In the genomic region with DNA sequence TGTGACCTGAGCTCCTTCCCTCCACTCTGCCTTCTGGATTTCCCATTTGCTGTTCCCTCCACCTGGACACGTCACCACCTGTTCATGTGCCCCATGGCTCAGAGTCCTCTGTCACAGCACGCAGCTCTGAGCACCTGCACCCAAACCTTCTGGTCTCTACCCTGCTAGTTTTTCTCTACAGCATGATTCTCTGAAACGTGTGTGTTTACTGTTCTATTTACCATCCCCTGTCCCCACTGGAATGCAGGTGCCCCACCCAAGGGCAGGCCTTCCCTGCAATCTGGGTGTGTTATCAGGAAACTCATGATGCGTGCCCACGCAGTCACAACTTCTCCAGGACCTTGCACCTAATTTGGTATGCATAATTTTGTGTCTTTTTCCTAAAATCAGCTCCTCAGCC, we compare ENCODE assay signal across 32 cellular contexts.
DNase-seq lines count a peak whose midpoint lies in the region; ATAC-seq lines count a peak whose summit lies in the region.
"Had no signal": no experiment of that assay in that cellular context is flagged by ENCODE, and none has a peak within 500 bp of the region (broad histone marks: within the 10 kb centered on the region; RNA-seq: fewer than 3 reads in every experiment).

No MANE protein-coding gene starts in this region.

- DNase-seq in A172 (ENCODE audit: low spot score) (peak; percentile 31), LoVo (ENCODE audit: low spot score) (peak; percentile 77), trophoblast cell (no peak), NCI-H1048 (lab: John Stamatoyannopoulos, UW) (no peak)
- DNase-seq in activated CD4-positive, alpha-beta T cell treated with anti-CD3 and anti-CD28 coated beads, Interleukin-2, amount 10 ng/mL, durations not matched to agents 24 days and 14 days = no peak
- DNase-seq: activated CD4-positive, alpha-beta T cell treated with anti-CD3 and anti-CD28 coated beads, Interleukin-2, amount 50 U/mL, for 1 hour; activated gamma-delta T cell; activated naive CD8-positive, alpha-beta T cell treated with anti-CD3 and anti-CD28 coated beads for 36 hours; activated T-cell treated with anti-CD3 and anti-CD28 coated beads, Interleukin-2, amount 50 U/mL, for 4 hours; AML-193; aorta; CD4-positive, alpha-beta T cell; effector CD8-positive, alpha-beta T cell; glutamatergic neuron; H7; left ventricle myocardium inferior; midbrain; natural killer cell; NCI-H1092; NCI-H187; NCI-H2171; occipital lobe; stimulated activated CD4-positive, alpha-beta T cell treated with anti-CD3 and anti-CD28 coated beads, Interleukin-4, amount 100 ng/mL, for 24 hours had no signal

- no peaks in the 10 kb centered on the region for H3K36me3 Mint-ChIP-seq in activated CD4-positive, alpha-beta T cell treated with anti-CD3 and anti-CD28 coated beads, Interleukin-2, amount 10 ng/mL, durations not matched to agents 24 days and 14 days (ENCODE audit: low read depth)
- H3K36me3 Mint-ChIP-seq: activated naive CD8-positive, alpha-beta T cell treated with anti-CD3 and anti-CD28 coated beads for 36 hours; natural killer cell; WTC11 had no signal

- no peaks in the 10 kb centered on the region for H3K27me3 ChIP-seq in trophoblast cell (ENCODE audit: insufficient read depth, low read length)
- H3K27me3 ChIP-seq: cardiac muscle cell, vagina had no signal

- no peaks in the 10 kb centered on the region for H3K36me3 ChIP-seq in trophoblast cell (ENCODE audit: control insufficient read depth in 1 of 2, insufficient read depth in 2 of 2, low read length in 2 of 2)
- H3K36me3 ChIP-seq: cardiac muscle cell, left ventricle myocardium inferior, vagina had no signal

- H4K12ac ChIP-seq in trophoblast cell (ENCODE audit: low read depth, low read length) = no peak overlapping the region

- peak overlapping the region; percentile 29 for H4K91ac ChIP-seq in trophoblast cell (ENCODE audit: low read depth, low read length)

- intact Hi-C loops in activated CD4-positive, alpha-beta T cell treated with anti-CD3 and anti-CD28 coated beads, Interleukin-2, amount 10 ng/mL, durations not matched to agents 24 days and 14 days (cut with micrococcal nuclease) = no loop called here

- H3K14ac ChIP-seq in trophoblast cell (ENCODE audit: low read length) = no peak overlapping the region

- no peak overlapping the region for H3K4me2 ChIP-seq in trophoblast cell (ENCODE audit: low read length)

- H3K4me3 ChIP-seq in trophoblast cell (ENCODE audit: low read depth, low read length) = no peak overlapping the region
- H3K4me3 ChIP-seq: cardiac muscle cell, coronary artery, left ventricle myocardium inferior, vagina had no signal

- H3K79me1 ChIP-seq in trophoblast cell (ENCODE audit: low read length) = peaks cover 2% of the 10 kb centered on the region

- H3K27ac ChIP-seq in trophoblast cell (ENCODE audit: low read depth, low read length) = no peak overlapping the region
- H3K27ac ChIP-seq: cardiac muscle cell, coronary artery, epithelial cell of prostate, left ventricle myocardium inferior, vagina had no signal

- no peak overlapping the region for H4K8ac ChIP-seq in trophoblast cell (ENCODE audit: low read depth, low read length)

- no peak overlapping the region for H2BK5ac ChIP-seq in trophoblast cell (ENCODE audit: low read depth, low read length, poor library complexity)

- H2AFZ ChIP-seq in trophoblast cell (ENCODE audit: insufficient read depth, low read length, poor library complexity) = no peak overlapping the region

- no peak overlapping the region for H3K27ac Mint-ChIP-seq in activated CD4-positive, alpha-beta T cell treated with anti-CD3 and anti-CD28 coated beads, Interleukin-2, amount 10 ng/mL, durations not matched to agents 24 days and 14 days
- H3K27ac Mint-ChIP-seq: activated naive CD8-positive, alpha-beta T cell treated with anti-CD3 and anti-CD28 coated beads for 36 hours; CD4-positive, alpha-beta T cell; natural killer cell; WTC11 had no signal

- H3K23ac ChIP-seq in trophoblast cell (ENCODE audit: low read length) = no peak overlapping the region

- H3K4ac ChIP-seq in trophoblast cell (ENCODE audit: low read depth, low read length) = no peak overlapping the region

- H3K4me1 Mint-ChIP-seq in activated CD4-positive, alpha-beta T cell treated with anti-CD3 and anti-CD28 coated beads, Interleukin-2, amount 10 ng/mL, durations not matched to agents 24 days and 14 days = no peaks in the 10 kb centered on the region
- H3K4me1 Mint-ChIP-seq: natural killer cell had no signal

- ATAC-seq in esophagus mucosa (peak; percentile 58), HG02642 (IDR thresholded peaks at IDR 0.05; ENCODE audit: poor library complexity, unreplicated experiment) (no peak), HG03378 (IDR thresholded peaks at IDR 0.05; ENCODE audit: unreplicated experiment) (no peak)
- ATAC-seq: activated T-cell treated with anti-CD3 and anti-CD28 coated beads, Interleukin-2, amount 50 U/mL, for 4 hours; HepG2; natural killer cell; WTC11 had no signal

- no peaks in the 10 kb centered on the region for H3K79me2 ChIP-seq in trophoblast cell (ENCODE audit: control insufficient read depth, insufficient read depth, low read length, poor library complexity)

- H3K4me3 Mint-ChIP-seq in activated CD4-positive, alpha-beta T cell treated with anti-CD3 and anti-CD28 coated beads, Interleukin-2, amount 10 ng/mL, durations not matched to agents 24 days and 14 days = no peak overlapping the region
- H3K4me3 Mint-ChIP-seq: activated naive CD8-positive, alpha-beta T cell treated with anti-CD3 and anti-CD28 coated beads for 36 hours; activated T-cell treated with anti-CD3 and anti-CD28 coated beads, Interleukin-2, amount 50 U/mL, for 4 hours; CD4-positive, alpha-beta T cell; natural killer cell; WTC11 had no signal

- no peak overlapping the region for H2AK5ac ChIP-seq in trophoblast cell (ENCODE audit: low read length)

- peaks cover 0 to 4% of the 10 kb centered on the region in 2 experiments for H3K4me1 ChIP-seq in trophoblast cell (ENCODE audit: control insufficient read depth in 1 of 2, insufficient read depth in 2 of 2, low read length in 2 of 2)
- H3K4me1 ChIP-seq: vagina had no signal

- no peak overlapping the region for H2BK120ac ChIP-seq in trophoblast cell (ENCODE audit: insufficient read depth, low read length, poor library complexity)

- H3K9me3 Mint-ChIP-seq in activated CD4-positive, alpha-beta T cell treated with anti-CD3 and anti-CD28 coated beads, Interleukin-2, amount 10 ng/mL, durations not matched to agents 24 days and 14 days = no peaks in the 10 kb centered on the region
- H3K9me3 Mint-ChIP-seq: activated naive CD8-positive, alpha-beta T cell treated with anti-CD3 and anti-CD28 coated beads for 36 hours; activated T-cell treated with anti-CD3 and anti-CD28 coated beads, Interleukin-2, amount 50 U/mL, for 4 hours; CD4-positive, alpha-beta T cell; WTC11 had no signal

- peak overlapping the region; percentile 52 for H2BK12ac ChIP-seq in trophoblast cell (ENCODE audit: low read length)

- no peaks in the 10 kb centered on the region for H3K27me3 Mint-ChIP-seq in activated CD4-positive, alpha-beta T cell treated with anti-CD3 and anti-CD28 coated beads, Interleukin-2, amount 10 ng/mL, durations not matched to agents 24 days and 14 days
- H3K27me3 Mint-ChIP-seq: activated naive CD8-positive, alpha-beta T cell treated with anti-CD3 and anti-CD28 coated beads for 36 hours; CD4-positive, alpha-beta T cell had no signal

- no peak overlapping the region for H3K18ac ChIP-seq in trophoblast cell (ENCODE audit: low read length)

- H3K9me3 ChIP-seq in trophoblast cell (ENCODE audit: insufficient read depth, low read depth, low read length) = no peaks in the 10 kb centered on the region
- H3K9me3 ChIP-seq: left ventricle myocardium inferior, vagina had no signal

- H3K9ac ChIP-seq in trophoblast cell (ENCODE audit: low read length) = peak overlapping the region; percentile 44

- WGBS in trophoblast cell (ENCODE audit: extremely low coverage, insufficient coverage, insufficient read length) = no CpG with 5 or more reads among the region's 5 CpGs

Comparison
In these comparisons a context has a peak if more than half of its experiments do, and no peak if none do; other contexts are left out.
1. DNase-seq: peak in A172 (single experiment) and LoVo (single experiment); none in trophoblast cell (0 of 2), activated CD4-positive, alpha-beta T cell treated with anti-CD3 and anti-CD28 coated beads, Interleukin-2, amount 10 ng/mL, durations not matched to agents 24 days and 14 days (single experiment) and NCI-H1048 (single experiment).